Comparison of ENCODE assay signal across 21 cellular contexts in genomic region chr15:73345658-73346057, GRCh38. TPM values are rescaled to one million over a fixed set of nuclear protein-coding genes. Genes with fewer than 3 reads are reported as not detected.
DNase-seq lines count a peak whose midpoint lies in the region; ATAC-seq and TF ChIP-seq lines count a peak whose summit lies in the region.
"Had no signal": no experiment of that assay in that cellular context is flagged by ENCODE, and none has a peak within 500 bp of the region (broad histone marks: within the 10 kb centered on the region; RNA-seq: fewer than 3 reads in every experiment).

No MANE protein-coding gene starts in this region.

- ATAC-seq in heart right ventricle (peak in 7 of 8 donors; percentile 46 to 94 (median 60)), GM18511 (IDR thresholded peaks at IDR 0.05; ENCODE audit: unreplicated experiment) (no peak)

- H3K27me3 ChIP-seq in heart right ventricle (peaks cover 0 to 5% (median 0%) of the 10 kb centered on the region in 7 donors), sigmoid colon (no peaks in the 10 kb centered on the region)

- H3K9me3 ChIP-seq in heart right ventricle = peaks cover 0 to 7% (median 0%) of the 10 kb centered on the region in 11 donors
- no peaks in the 10 kb centered on the region for H3K9me3 ChIP-seq in sigmoid colon
- H3K9me3 ChIP-seq: SK-N-SH had no signal

- no peaks in the 10 kb centered on the region for H3K36me3 ChIP-seq in heart right ventricle
- no peaks in the 10 kb centered on the region for H3K36me3 ChIP-seq in sigmoid colon

- H3K27ac ChIP-seq in heart right ventricle (peak overlapping the region in 2 of 10 donors; percentile 17 to 34), sigmoid colon (no peak overlapping the region)

- H3K4me3 ChIP-seq in heart right ventricle = no peak overlapping the region
- H3K4me3 ChIP-seq in sigmoid colon = no peak overlapping the region

- no peak for TF ChIP-seq POLR2A in sigmoid colon (IDR thresholded peaks at IDR 0.05)

- H3K4me1 ChIP-seq in heart right ventricle (peaks cover 0 to 32% (median 14%) of the 10 kb centered on the region in 9 donors), sigmoid colon (no peaks in the 10 kb centered on the region)

- DNase-seq in NCI-H1092 (lab: John Stamatoyannopoulos, UW) (peak; percentile 59), NCI-H1436 (lab: John Stamatoyannopoulos, UW) (peak; percentile 73), NCI-H69 (lab: John Stamatoyannopoulos, UW) (peak; percentile 88), heart right ventricle (no peak), CD1c-positive myeloid dendritic cell (ENCODE audit: extremely low spot score) (no peak), sigmoid colon (no peak), head of caudate nucleus (no peak)
- DNase-seq: Calu3; CD4-positive, CD25-positive, alpha-beta regulatory T cell; DMS79 treated with DMSO at 0.1 percent for 48 hours; HCEC 1CT; IMR-90; Karpas-422; MM.1S; NCI-H1694 treated with DMSO at 0.1 percent for 48 hours; NCI-H526 treated with DMSO at 0.1 percent for 48 hours; SK-N-SH had no signal

- TF ChIP-seq EP300 in sigmoid colon (IDR thresholded peaks at IDR 0.05) = no peak

- intact Hi-C loops in heart right ventricle (cut with DNase I) (no loop called here), sigmoid colon (cut with DNase I) (no loop called here), head of caudate nucleus (cut with DNase I) (no loop called here)

- WGBS in heart right ventricle, 2 donors = 50 to 57% methylated on average over 7 of the region's 7 CpGs
- WGBS in sigmoid colon, 2 donors = 80 to 83% methylated on average over 7 of the region's 7 CpGs

- TF ChIP-seq CTCF in heart right ventricle (IDR thresholded peaks at IDR 0.05) (no peak), sigmoid colon (IDR thresholded peaks at IDR 0.05) (no peak)

RNA-seq across cellular contexts. Expression of gene HCN4, which starts 23.1 kb away (rescaled TPM):
- 10 to 100 TPM in 4 of 10 donors, 1 to 10 TPM in 6; 4.1 to 24.9 (median 7.9) TPM for total RNA-seq in heart right ventricle
- polyA plus RNA-seq in heart right ventricle = 1 to 10 TPM; 2.2 to 4.4 TPM
- total RNA-seq in sigmoid colon = not detected
- under 1 TPM in 2 of 3 donors, not detected in 1; under 0.01 to 0.04 TPM for polyA plus RNA-seq in sigmoid colon
- total RNA-seq: CD4-positive, CD25-positive, alpha-beta regulatory T cell; G401; HT1080; IMR-90; T-helper 1 cell treated with Interleukin-12 subunit alpha and Interleukin-12 subunit beta and Interleukin-4 antibody, amounts not matched to agents 30 ng/mL and 1 ng/mL, for 36 hours had no signal
- polyA plus RNA-seq: CD4-positive, CD25-positive, alpha-beta regulatory T cell; IMR-90; SK-N-SH had no signal

Comparison
In these comparisons a context has a peak if more than half of its experiments do, and no peak if none do; other contexts are left out.
1. DNase-seq: peak in NCI-H1092 (single experiment), NCI-H1436 (single experiment) and NCI-H69 (single experiment); none in heart right ventricle (0 of 2), CD1c-positive myeloid dendritic cell (single experiment), sigmoid colon (single experiment) and head of caudate nucleus (0 of 42).
2. RNA of gene HCN4, which starts 23.1 kb away (total RNA-seq): 4.1 to 24.9 TPM in heart right ventricle; not detected in sigmoid colon; every median in the first group is over 4 times any median in the second.